9 cellular contexts compared by ENCODE assay signal in genomic region chr9:36818242-36818938, GRCh38.
A peak's percentile ranks its signal among the peaks of the same experiment; 100 is the strongest.
DNase-seq lines count a peak whose midpoint lies in the region; ATAC-seq, FAIRE-seq and TF ChIP-seq lines count a peak whose summit lies in the region.
"Had no signal": no experiment of that assay in that cellular context is flagged by ENCODE, and none has a peak within 500 bp of the region (broad histone marks: within the 10 kb centered on the region; RNA-seq: fewer than 3 reads in every experiment).

No MANE protein-coding gene starts in this region.

- H3K36me3 Mint-ChIP-seq in Calu3 (ENCODE audit: insufficient read depth, unreplicated experiment), result no peaks in the 10 kb centered on the region
- H3K36me3 Mint-ChIP-seq in progenitor cell of endocrine pancreas (ENCODE audit: insufficient read depth), result no peaks in the 10 kb centered on the region
- no peaks in the 10 kb centered on the region for H3K36me3 Mint-ChIP-seq in activated naive CD4-positive, alpha-beta T cell treated with anti-CD3 and anti-CD28 coated beads, Interleukin-2, amount 50 U/mL, for 72 hours
- H3K36me3 Mint-ChIP-seq: activated CD4-positive, alpha-beta memory T cell treated with anti-CD3 and anti-CD28 coated beads for 36 hours had no signal

- peaks cover 62% of the 10 kb centered on the region for H3K27me3 Mint-ChIP-seq in Calu3 (ENCODE audit: unreplicated experiment)
- H3K27me3 Mint-ChIP-seq in progenitor cell of endocrine pancreas, result peaks cover 44% of the 10 kb centered on the region

- DNase-seq in Calu3 (no peak), SJCRH30 (peak; percentile 50 to 58), left ventricle myocardium superior (peak; percentile 37), progenitor cell of endocrine pancreas (ENCODE audit: low spot score, unreplicated experiment) (no peak), SKM-1 treated with dmso at 0.1 percent for 144 hours (lab: John Stamatoyannopoulos, UW; ENCODE audit: unreplicated experiment) (no peak), urothelium cell line (ENCODE audit: low spot score) (no peak), activated T-cell treated with anti-CD3 and anti-CD28 coated beads for 4 hours (no peak)
- no peak for DNase-seq in activated naive CD4-positive, alpha-beta T cell treated with anti-CD3 and anti-CD28 coated beads, Interleukin-2, amount 50 U/mL, for 72 hours (ENCODE audit: low spot score in 2 of 2)
- DNase-seq: activated CD4-positive, alpha-beta memory T cell treated with anti-CD3 and anti-CD28 coated beads for 36 hours had no signal

- H3K27ac ChIP-seq in SJCRH30, result no peak overlapping the region

- ATAC-seq in left ventricle myocardium superior, result peak; percentile 38
- ATAC-seq in activated naive CD4-positive, alpha-beta T cell treated with anti-CD3 and anti-CD28 coated beads, Interleukin-2, amount 50 U/mL, for 72 hours, result no peak

- H3K4me3 Mint-ChIP-seq in Calu3 (ENCODE audit: low read depth, unreplicated experiment) (peak overlapping the region; percentile 63), progenitor cell of endocrine pancreas (ENCODE audit: low read depth) (peak overlapping the region; percentile 39)
- H3K4me3 Mint-ChIP-seq: activated CD4-positive, alpha-beta memory T cell treated with anti-CD3 and anti-CD28 coated beads for 36 hours had no signal

- no peak for FAIRE-seq in urothelium cell line (lab: Jason Lieb, UNC)

- H3K36me3 ChIP-seq in SJCRH30, result no peaks in the 10 kb centered on the region

- H3K9me3 Mint-ChIP-seq in Calu3 (ENCODE audit: low read depth, unreplicated experiment) (no peaks in the 10 kb centered on the region), progenitor cell of endocrine pancreas (ENCODE audit: low read depth) (no peaks in the 10 kb centered on the region)
- H3K9me3 Mint-ChIP-seq in activated naive CD4-positive, alpha-beta T cell treated with anti-CD3 and anti-CD28 coated beads, Interleukin-2, amount 50 U/mL, for 72 hours, result no peaks in the 10 kb centered on the region
- H3K9me3 Mint-ChIP-seq: activated CD4-positive, alpha-beta memory T cell treated with anti-CD3 and anti-CD28 coated beads for 36 hours had no signal

- H3K4me3 ChIP-seq in SJCRH30, result peak overlapping the region; percentile 47

- no peaks in the 10 kb centered on the region for H3K9me3 ChIP-seq in SJCRH30 (replicated peaks)

- TF ChIP-seq CTCF in Calu3 (IDR thresholded peaks at IDR 0.05; ENCODE audit: unreplicated experiment), result no peak
- no peak for TF ChIP-seq CTCF in progenitor cell of endocrine pancreas (IDR thresholded peaks at IDR 0.05; ENCODE audit: unreplicated experiment)

- intact Hi-C loops in Calu3 (cut with micrococcal nuclease; ENCODE audit: unreplicated experiment), result no loop called here
- intact Hi-C loops in left ventricle myocardium superior (cut with micrococcal nuclease), result no loop called here

- no TSS peak for BruUV-seq in Calu3 (replicated peaks; lab: Mats Ljungman, UMichigan)

- CTCF ChIA-PET in Calu3 (lab: Charles Lee), result no interaction called here

- H3K4me1 ChIP-seq in SJCRH30, result no peaks in the 10 kb centered on the region

- H3K27ac Mint-ChIP-seq in Calu3 (ENCODE audit: unreplicated experiment) (no peak overlapping the region), progenitor cell of endocrine pancreas (peak overlapping the region; percentile 65)
- peak overlapping the region in 1 of 2 donors; percentile 34 for H3K27ac Mint-ChIP-seq in activated naive CD4-positive, alpha-beta T cell treated with anti-CD3 and anti-CD28 coated beads, Interleukin-2, amount 50 U/mL, for 72 hours
- H3K27ac Mint-ChIP-seq: activated CD4-positive, alpha-beta memory T cell treated with anti-CD3 and anti-CD28 coated beads for 36 hours had no signal

- H3K4me1 Mint-ChIP-seq in Calu3 (ENCODE audit: low read depth, unreplicated experiment) (peaks cover 9% of the 10 kb centered on the region), progenitor cell of endocrine pancreas (ENCODE audit: low read depth) (peaks cover 13% of the 10 kb centered on the region)

- no peaks in the 10 kb centered on the region; the same call in 1 of the 2 replicates for H3K27me3 ChIP-seq in SJCRH30

Comparison
In these comparisons a context has a peak if more than half of its experiments do, and no peak if none do; other contexts are left out.
1. DNase-seq: peak in SJCRH30 (2 of 2) and left ventricle myocardium superior (single experiment); none in Calu3 (single experiment), progenitor cell of endocrine pancreas (single experiment), SKM-1 treated with dmso at 0.1 percent for 144 hours (single experiment), urothelium cell line (single experiment), activated T-cell treated with anti-CD3 and anti-CD28 coated beads for 4 hours (single experiment) and activated naive CD4-positive, alpha-beta T cell treated with anti-CD3 and anti-CD28 coated beads, Interleukin-2, amount 50 U/mL, for 72 hours (0 of 2).